In genomic region chr9:112333639-112334318, GRCh38 we compare ENCODE assay signal across 8 cellular contexts. TPM values are rescaled to one million over a fixed set of nuclear protein-coding genes. Genes with fewer than 3 reads are reported as not detected.
DNase-seq lines count a peak whose midpoint lies in the region; ATAC-seq, FAIRE-seq and TF ChIP-seq lines count a peak whose summit lies in the region.

No MANE protein-coding gene starts in this region.

- H3K27ac Mint-ChIP-seq in activated naive CD8-positive, alpha-beta T cell treated with anti-CD3 and anti-CD28 coated beads for 36 hours = peak overlapping the region; percentile 97

- peaks cover 22% of the 10 kb centered on the region for H3K4me1 Mint-ChIP-seq in activated naive CD8-positive, alpha-beta T cell treated with anti-CD3 and anti-CD28 coated beads for 36 hours

- intact Hi-C loops in Right ventricle myocardium inferior (cut with DNase I) = loop anchor here (1.0 to 5.0 kb wide), 4 partner anchors 45 to 436 kb away; partner anchors contain the start of gene UGCG
- intact Hi-C loops in pancreas (cut with DNase I) = no loop called here
- intact Hi-C loops in tibial artery (cut with DNase I; ENCODE audit: low total_unique reads) = loop anchor here (5.0 to 10.0 kb wide), 2 partner anchors 159 to 436 kb away; partner anchors contain the start of genes SUSD1 and UGCG

- H3K36me3 Mint-ChIP-seq in activated naive CD8-positive, alpha-beta T cell treated with anti-CD3 and anti-CD28 coated beads for 36 hours = peaks cover under 1% of the 10 kb centered on the region

- peak; percentile 95 for DNase-seq in NCI-H1092 treated with DMSO at 0.1 percent for 48 hours (lab: John Stamatoyannopoulos, UW)
- peak; percentile 58 for DNase-seq in SKM-1 (lab: John Stamatoyannopoulos, UW; ENCODE audit: unreplicated experiment)
- peak; percentile 93 for DNase-seq in activated naive CD8-positive, alpha-beta T cell treated with anti-CD3 and anti-CD28 coated beads for 36 hours
- peak; percentile 98 for DNase-seq in Right ventricle myocardium inferior (ENCODE audit: missing footprints)
- peak; percentile 91 to 99 (median 96) for DNase-seq in pancreas
- peak; percentile 92 to 97 for DNase-seq in tibial artery

- ATAC-seq in HG02642 (IDR thresholded peaks at IDR 0.05; ENCODE audit: poor library complexity, unreplicated experiment) (peak; percentile 80), Right ventricle myocardium inferior (peak; percentile 96), pancreas (peak; percentile 83 to 91 (median 88))

- TF ChIP-seq CTCF in GM12872 (IDR thresholded peaks at IDR 0.05; ENCODE audit: insufficient read depth, low read depth, low read length) (peak; percentile 48; the same call in 2 of the 3 replicates), pancreas (IDR thresholded peaks at IDR 0.05) (peak in 3 of 4 donors; percentile 22 to 49 (median 32)), tibial artery (IDR thresholded peaks at IDR 0.05) (peak; percentile 46 to 67)

- H3K27ac ChIP-seq in pancreas (peak overlapping the region; percentile 95 to 99 (median 98)), tibial artery (peak overlapping the region; percentile 97 to 100)

- H3K9me3 Mint-ChIP-seq in activated naive CD8-positive, alpha-beta T cell treated with anti-CD3 and anti-CD28 coated beads for 36 hours = no peaks in the 10 kb centered on the region

- H3K27me3 ChIP-seq in pancreas = no peaks in the 10 kb centered on the region
- no peaks in the 10 kb centered on the region for H3K27me3 ChIP-seq in tibial artery

- 0 to 1% methylated on average over 15 to 57 of the region's 72 CpGs for WGBS in pancreas, 2 donors

- no peaks in the 10 kb centered on the region for H3K27me3 Mint-ChIP-seq in activated naive CD8-positive, alpha-beta T cell treated with anti-CD3 and anti-CD28 coated beads for 36 hours

- H3K36me3 ChIP-seq in pancreas (no peaks in the 10 kb centered on the region), tibial artery (no peaks in the 10 kb centered on the region)

- H3K4me1 ChIP-seq in pancreas (peaks cover 6 to 33% (median 16%) of the 10 kb centered on the region in 3 donors), tibial artery (peaks cover 0 to 32% (median 7%) of the 10 kb centered on the region in 4 donors)

- no peaks in the 10 kb centered on the region for H3K9me3 ChIP-seq in pancreas
- H3K9me3 ChIP-seq in tibial artery = no peaks in the 10 kb centered on the region

- FAIRE-seq in pancreas (lab: Jason Lieb, UNC) = no peak

- peak overlapping the region; percentile 86 to 97 (median 94) for H3K4me3 ChIP-seq in pancreas
- peak overlapping the region; percentile 93 to 99 for H3K4me3 ChIP-seq in tibial artery

- peak overlapping the region; percentile 91 for H3K4me3 Mint-ChIP-seq in activated naive CD8-positive, alpha-beta T cell treated with anti-CD3 and anti-CD28 coated beads for 36 hours

RNA-seq across cellular contexts. Expression of gene PTBP3, which starts 0.4 kb away (rescaled TPM):
- total RNA-seq in activated naive CD8-positive, alpha-beta T cell treated with anti-CD3 and anti-CD28 coated beads for 36 hours = 100 to 1,000 TPM; 116 to 118 TPM
- total RNA-seq in Right ventricle myocardium inferior (21.0 TPM), pancreas (10 to 100 TPM; 23.7 to 51.5 (median 39.4) TPM)
- 1 to 10 TPM; 4.4 to 8.6 TPM for polyA plus RNA-seq in pancreas

RNA-seq across cellular contexts. Expression of gene HSDL2, which starts 46.1 kb away (rescaled TPM):
- 10 to 100 TPM; 21.4 to 22.3 TPM for total RNA-seq in activated naive CD8-positive, alpha-beta T cell treated with anti-CD3 and anti-CD28 coated beads for 36 hours
- total RNA-seq in Right ventricle myocardium inferior = 270 TPM
- total RNA-seq in pancreas = 10 to 100 TPM; 11.3 to 20.4 (median 15.4) TPM
- 10 to 100 TPM in 1 of 2 donors, 1 to 10 TPM in 1; 9.4 to 11.9 TPM for polyA plus RNA-seq in pancreas

Comparison
In these comparisons a context has a peak if more than half of its experiments do, and no peak if none do; other contexts are left out.
1. Peak in every context shown above with its lines: DNase-seq, ATAC-seq, H3K4me3 ChIP-seq and H3K27ac ChIP-seq.
2. RNA of gene HSDL2, which starts 46.1 kb away (total RNA-seq): 270 TPM in Right ventricle myocardium inferior (single experiment); 21.4 to 22.3 TPM in activated naive CD8-positive, alpha-beta T cell treated with anti-CD3 and anti-CD28 coated beads for 36 hours and 11.3 to 20.4 TPM in pancreas; every median in the first group is over 10 times any median in the second.
3. intact Hi-C loops: an anchor here in Right ventricle myocardium inferior (1.0 to 5.0 kb wide) and tibial artery (5.0 to 10.0 kb wide); none called in pancreas.